In genomic region chr2:69634197-69634821, GRCh38 we compare ENCODE assay signal across 20 cellular contexts. TPM values are rescaled to one million over a fixed set of nuclear protein-coding genes. Genes with fewer than 3 reads are reported as not detected.
DNase-seq lines count a peak whose midpoint lies in the region; ATAC-seq, FAIRE-seq and TF ChIP-seq lines count a peak whose summit lies in the region.
"Had no signal": no experiment of that assay in that cellular context is flagged by ENCODE, and none has a peak within 500 bp of the region (broad histone marks: within the 10 kb centered on the region; RNA-seq: fewer than 3 reads in every experiment).

No MANE protein-coding gene starts in this region.

- no peak for FAIRE-seq in GM12878 (lab: Jason Lieb, UNC)
- FAIRE-seq: GM18507 had no signal

- H3K4me1 ChIP-seq in GM12878 (ENCODE audit: control insufficient read depth, insufficient read depth, low read length) (peaks cover 7% of the 10 kb centered on the region; the same call in 1 of the 2 replicates), gastrocnemius medialis (peaks cover 58 to 76% of the 10 kb centered on the region in 2 donors), adrenal gland (replicated peaks in 1 of 2) (peaks cover 19 to 56% of the 10 kb centered on the region in 2 donors)
- H3K4me1 ChIP-seq: right lobe of liver, SJSA1 had no signal

- CTCF ChIA-PET in GM12878 (lab: Yijun Ruan, JAX), result interaction anchor here (0.6 to 2.3 kb wide), 6 partner anchors 18 to 98 kb away, joined by 3 to 8 read pairs (median 3); no protein-coding TSS in a partner anchor

- peaks cover 39% of the 10 kb centered on the region for H3K79me2 ChIP-seq in GM12878 (ENCODE audit: control insufficient read depth, insufficient read depth, low read length)

- no peaks in the 10 kb centered on the region for H3K9me3 Mint-ChIP-seq in activated CD4-positive, alpha-beta T cell treated with anti-CD3 and anti-CD28 coated beads, Interleukin-2, amount 10 ng/mL, durations not matched to agents 24 days and 14 days
- H3K9me3 Mint-ChIP-seq: nephron progenitor cell had no signal

- WGBS in GM12878 (ENCODE audit: insufficient coverage, insufficient replicate concordance, low lambda C conversion rate, missing lambda C conversion rate), result 97% methylated on average over 4 of the region's 4 CpGs
- 80 to 91% (median 84%) methylated on average over 4 of the region's 4 CpGs for WGBS in adrenal gland, 4 donors

- SMC1A ChIA-PET in GM12878 (lab: Charles Lee; ENCODE audit: uncharacterized antibody, unreplicated experiment), result interaction anchor here (0.6 to 2.5 kb wide), 3 partner anchors 11 to 1286 kb away, joined by 3 to 11 read pairs (median 8); no protein-coding TSS in a partner anchor

- H2AFZ ChIP-seq in GM12878 (ENCODE audit: control insufficient read depth, low read depth, low read length), result no peak overlapping the region

- H3K9ac ChIP-seq in GM12878 (ENCODE audit: control insufficient read depth, insufficient read depth, low read length), result no peak overlapping the region

- H3K27me3 Mint-ChIP-seq in activated CD4-positive, alpha-beta T cell treated with anti-CD3 and anti-CD28 coated beads, Interleukin-2, amount 10 ng/mL, durations not matched to agents 24 days and 14 days, result no peaks in the 10 kb centered on the region
- H3K27me3 Mint-ChIP-seq: activated CD8-positive, alpha-beta memory T cell treated with anti-CD3 and anti-CD28 coated beads, Interleukin-2, amount 10 ng/mL, durations not matched to agents 7 days and 5 days had no signal

- no peak overlapping the region for H3K4me3 Mint-ChIP-seq in activated CD4-positive, alpha-beta T cell treated with anti-CD3 and anti-CD28 coated beads, Interleukin-2, amount 10 ng/mL, durations not matched to agents 24 days and 14 days
- H3K4me3 Mint-ChIP-seq: activated CD8-positive, alpha-beta memory T cell treated with anti-CD3 and anti-CD28 coated beads, Interleukin-2, amount 10 ng/mL, durations not matched to agents 7 days and 5 days; nephron progenitor cell had no signal

- TF ChIP-seq POLR2A in GM12878 (IDR thresholded peaks at IDR 0.05; ENCODE audit: low read depth, low read length), result no peak
- TF ChIP-seq POLR2A in gastrocnemius medialis (IDR thresholded peaks at IDR 0.05), result no peak
- no peak for TF ChIP-seq POLR2A in adrenal gland (IDR thresholded peaks at IDR 0.05)

- TF ChIP-seq RAD21 in GM12878 (IDR thresholded peaks at IDR 0.05; ENCODE audit: insufficient read depth, low read depth, low read length), result no peak

- ATAC-seq in GM12878, result peak; percentile 58
- ATAC-seq in gastrocnemius medialis, result no peak
- ATAC-seq: activated CD8-positive, alpha-beta memory T cell treated with anti-CD3 and anti-CD28 coated beads, Interleukin-2, amount 10 ng/mL, durations not matched to agents 7 days and 5 days had no signal

- POLR2A ChIA-PET in GM12878 (lab: Charles Lee), result interaction anchor here (1.3 kb wide), 1 partner anchor 11 kb away, joined by 4 read pairs; no protein-coding TSS in a partner anchor

- TF ChIP-seq EP300 in GM12878 (IDR thresholded peaks at IDR 0.05; ENCODE audit: borderline replicate concordance in 1 of 2, control insufficient read depth in 1 of 2, low read depth in 2 of 2, low read length in 2 of 2), result no peak

- TF ChIP-seq CTCF in GM12878 (IDR thresholded peaks at IDR 0.05 in 2 of 3, conservative IDR thresholded peaks at IDR 0.05 in 1 of 3; ENCODE audit: control insufficient read depth in 2 of 3, extremely low read depth in 1 of 3, insufficient read depth in 1 of 3, low read depth in 3 of 3, low read length in 3 of 3), result no peak
- no peak for TF ChIP-seq CTCF in gastrocnemius medialis (IDR thresholded peaks at IDR 0.05 in 4 of 5, conservative IDR thresholded peaks at IDR 0.05 in 1 of 5)
- TF ChIP-seq CTCF in adrenal gland (IDR thresholded peaks at IDR 0.05), result no peak

- BruUV-seq in GM12878 (replicated peaks; lab: Mats Ljungman, UMichigan), result no TSS peak

- H3K27ac Mint-ChIP-seq in activated CD4-positive, alpha-beta T cell treated with anti-CD3 and anti-CD28 coated beads, Interleukin-2, amount 10 ng/mL, durations not matched to agents 24 days and 14 days, result peak overlapping the region; percentile 45
- H3K27ac Mint-ChIP-seq: activated CD8-positive, alpha-beta memory T cell treated with anti-CD3 and anti-CD28 coated beads, Interleukin-2, amount 10 ng/mL, durations not matched to agents 7 days and 5 days; nephron progenitor cell had no signal

- intact Hi-C loops in activated CD4-positive, alpha-beta T cell treated with anti-CD3 and anti-CD28 coated beads, Interleukin-2, amount 10 ng/mL, durations not matched to agents 24 days and 14 days (cut with micrococcal nuclease), result no loop called here
- intact Hi-C loops in GM12878 (cut with micrococcal nuclease; ENCODE audit: unreplicated experiment) (no loop called here), gastrocnemius medialis (cut with DNase I; ENCODE audit: low total_unique reads) (no loop called here), adrenal gland (cut with DNase I) (no loop called here)

- H3K4me1 Mint-ChIP-seq in activated CD4-positive, alpha-beta T cell treated with anti-CD3 and anti-CD28 coated beads, Interleukin-2, amount 10 ng/mL, durations not matched to agents 24 days and 14 days, result peaks cover 48% of the 10 kb centered on the region

- H3K36me3 Mint-ChIP-seq in activated CD4-positive, alpha-beta T cell treated with anti-CD3 and anti-CD28 coated beads, Interleukin-2, amount 10 ng/mL, durations not matched to agents 24 days and 14 days (ENCODE audit: low read depth), result peaks cover 45% of the 10 kb centered on the region

- no peaks in the 10 kb centered on the region for H4K20me1 ChIP-seq in GM12878 (ENCODE audit: control insufficient read depth, insufficient read depth)

- no peak for DNase-seq in activated CD4-positive, alpha-beta T cell treated with anti-CD3 and anti-CD28 coated beads, Interleukin-2, amount 10 ng/mL, durations not matched to agents 24 days and 14 days
- DNase-seq in activated CD4-positive, alpha-beta T cell treated with anti-CD3 and anti-CD28 coated beads for 4 hours, result no peak
- DNase-seq in NOMO-1 treated with dmso at 0.1 percent for 144 hours (lab: John Stamatoyannopoulos, UW; ENCODE audit: unreplicated experiment) (peak; percentile 47), GM12878 (ENCODE audit: low read depth, low spot score) (no peak), gastrocnemius medialis (no peak), adrenal gland (no peak), NCI-H510A (lab: John Stamatoyannopoulos, UW) (no peak)
- no peak for DNase-seq in stimulated activated CD4-positive, alpha-beta T cell treated with anti-CD3 and anti-CD28 coated beads, Interleukin-2, amount 100 ng/mL, for 24 hours
- DNase-seq: 8988T; activated CD8-positive, alpha-beta memory T cell treated with anti-CD3 and anti-CD28 coated beads, Interleukin-2, amount 10 ng/mL, durations not matched to agents 7 days and 5 days; anterior cingulate cortex; COR-L47; cortex of kidney; Kasumi-1; nephron progenitor cell; NK-92 treated with Interleukin-12 subunit alpha and Interleukin-12 subunit beta, amount 100 ng/mL, for 24 hours; right lobe of liver; stimulated activated naive CD4-positive, alpha-beta T cell treated with Interleukin-2 at 50 U/mL for 16 hours had no signal

- H3K4me3 ChIP-seq in GM12878 (no peak overlapping the region), gastrocnemius medialis (no peak overlapping the region), adrenal gland (no peak overlapping the region)
- H3K4me3 ChIP-seq: right lobe of liver, SJSA1 had no signal

- H3K36me3 ChIP-seq in GM12878 (ENCODE audit: control insufficient read depth in 2 of 2, insufficient read depth in 2 of 2, low read length in 1 of 2), result 0 out of 4 replicates have a peak, but pooled peaks cover 0 to 6% of the 10 kb centered on the region in 2 experiments
- H3K36me3 ChIP-seq in gastrocnemius medialis, result no peaks in the 10 kb centered on the region
- no peaks in the 10 kb centered on the region for H3K36me3 ChIP-seq in adrenal gland (replicated peaks in 1 of 2)
- H3K36me3 ChIP-seq: right lobe of liver had no signal

- no peaks in the 10 kb centered on the region for H3K9me3 ChIP-seq in GM12878 (replicated peaks; ENCODE audit: control insufficient read depth, insufficient read depth, low read length)
- H3K9me3 ChIP-seq in gastrocnemius medialis, result no peaks in the 10 kb centered on the region
- H3K9me3 ChIP-seq in adrenal gland (replicated peaks in 1 of 3), result no peaks in the 10 kb centered on the region
- H3K9me3 ChIP-seq: right lobe of liver, SJSA1 had no signal

- H3K27ac ChIP-seq in GM12878 (ENCODE audit: control insufficient read depth, insufficient read depth) (no peak overlapping the region), gastrocnemius medialis (peak overlapping the region in 3 of 4 donors; percentile 17 to 57 (median 30)), adrenal gland (no peak overlapping the region)
- H3K27ac ChIP-seq: right lobe of liver, SJSA1 had no signal

- H3K27me3 ChIP-seq in GM12878 (replicated peaks in 1 of 2; ENCODE audit: control insufficient read depth in 2 of 2, insufficient read depth in 2 of 2, low read length in 1 of 2) (no peaks in the 10 kb centered on the region), gastrocnemius medialis (no peaks in the 10 kb centered on the region), adrenal gland (no peaks in the 10 kb centered on the region)
- H3K27me3 ChIP-seq: right lobe of liver, SJSA1 had no signal

- no peak overlapping the region for H3K4me2 ChIP-seq in GM12878 (ENCODE audit: control insufficient read depth, insufficient read depth)

- RAD21 ChIA-PET in GM12878 (lab: Charles Lee; ENCODE audit: unreplicated experiment), result no interaction called here

- in situ Hi-C loops in GM12878 (cut with MboI), result no loop called here
- in situ Hi-C loops in gastrocnemius medialis (cut with MboI; ENCODE audit: low sequenced_read_pairs in 4 of 4), result no loop called here

RNA-seq across cellular contexts. Expression of gene AAK1, which starts 9.2 kb away (rescaled TPM):
- total RNA-seq in activated CD4-positive, alpha-beta T cell treated with anti-CD3 and anti-CD28 coated beads, Interleukin-2, amount 10 ng/mL, durations not matched to agents 24 days and 14 days, result 81.7 and 86.0 TPM in 2 replicates
- 99.3 and 101 TPM in 2 replicates for total RNA-seq in GM12878 (2013; cell fraction: nucleolus; rRNA removed)
- total RNA-seq in GM12878 (2014; rRNA removed) (24.5 and 26.0 TPM in 2 replicates), GM12878 (2014; rRNA removed; fragmentation: Illumina TruSeq; extraction: Trizol) (15.0 and 15.4 TPM in 2 replicates), GM12878 (2021) (32.9 and 35.0 TPM in 2 replicates), gastrocnemius medialis (10 to 100 TPM; 30.0 to 47.3 (median 39.1) TPM), adrenal gland (100 to 1,000 TPM in 1 of 8 donors, 10 to 100 TPM in 7; 44.1 to 106 (median 80.7) TPM)
- polyA plus RNA-seq in GM12878 (2011; ENCODE audit: low read depth), result 8.7 TPM
- polyA plus RNA-seq in GM12878 (2011; rRNA removed) (10.3 and 12.0 TPM in 2 replicates), GM12878 (2014; fragmentation: Illumina TruSeq; extraction: Trizol) (17.6 and 18.1 TPM in 2 replicates), GM12878 (2014; fragmentation: Nextera tagmentation; extraction: Ambion mirVana) (1 to 10 TPM; 2.9 to 8.0 TPM), GM12878 (2014; rRNA removed) (16.9 and 21.0 TPM in 2 replicates), GM12878 (2016; fragmentation: Nextera tagmentation; extraction: Ambion mirVana) (10 to 100 TPM; 30.7 to 41.4 TPM), adrenal gland (10 to 100 TPM; 26.2 to 39.8 (median 37.4) TPM)
- polyA plus RNA-seq in GM12878 (2011; cell fraction: cytosol; rRNA removed), result 9.9 and 13.4 TPM in 2 replicates
- polyA plus RNA-seq in GM12878 (2011; cell fraction: nucleus; rRNA removed), result 18.1 and 24.2 TPM in 2 replicates
- 13.3 and 15.6 TPM in 2 replicates for polyA plus RNA-seq in GM12878 (2012)
- 19.1 and 24.8 TPM in 2 replicates for polyA minus RNA-seq in GM12878 (2011; rRNA and poly(A)+ RNA removed)
- polyA minus RNA-seq in GM12878 (2011; cell fraction: cytosol; rRNA and poly(A)+ RNA removed), result 12.2 and 13.6 TPM in 2 replicates
- polyA minus RNA-seq in GM12878 (2011; cell fraction: nucleus; rRNA and poly(A)+ RNA removed), result 25.9 and 39.5 TPM in 2 replicates

Comparison
In these comparisons a context has a peak if more than half of its experiments do, and no peak if none do; other contexts are left out.
1. H3K27ac ChIP-seq: peak in gastrocnemius medialis (3 of 4); none in GM12878 (single experiment) and adrenal gland (0 of 5).